In the genomic region with DNA sequence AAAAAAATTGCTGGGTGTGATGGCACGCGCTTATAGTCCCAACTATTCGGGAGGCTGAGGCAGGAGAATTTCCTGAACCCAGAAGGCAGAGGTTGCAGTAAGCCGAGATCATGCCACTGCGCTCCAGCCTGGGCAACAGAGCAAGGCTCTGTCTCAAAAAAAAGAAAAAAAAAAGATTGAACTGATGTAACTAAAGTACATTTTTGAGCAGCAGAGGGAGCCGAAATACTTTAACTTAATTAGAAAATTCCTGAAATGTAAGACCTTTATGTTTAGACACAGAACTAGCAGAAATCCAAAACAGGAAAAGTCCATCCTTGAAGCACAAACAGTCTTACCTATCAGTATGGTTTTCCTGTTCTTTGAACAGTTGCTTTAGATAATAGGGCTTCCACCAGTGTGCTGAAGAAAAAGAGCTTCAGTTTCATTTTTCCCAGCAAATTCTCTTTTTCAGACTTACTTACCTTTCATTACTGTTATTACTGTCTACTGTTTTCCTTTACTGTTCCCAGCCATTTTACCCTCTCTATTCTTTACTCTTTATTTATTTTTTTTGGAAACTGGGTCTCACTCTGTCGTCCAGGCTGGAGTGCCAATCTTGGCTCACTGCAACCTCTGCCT, we compare ENCODE assay signal across 8 cellular contexts. TPM values are rescaled to one million over a fixed set of nuclear protein-coding genes. Genes with fewer than 3 reads are reported as not detected.
DNase-seq lines count a peak whose midpoint lies in the region; TF ChIP-seq lines count a peak whose summit lies in the region.

No MANE protein-coding gene starts in this region.

- H3K4me3 ChIP-seq in cardiac fibroblast (replicated peaks in 1 of 2; ENCODE audit: low read depth in 2 of 2, low read length in 2 of 2) (no peak overlapping the region), osteoblast (ENCODE audit: insufficient read depth, low read length) (no peak overlapping the region)

- no peak overlapping the region for H3K4me2 ChIP-seq in osteoblast (ENCODE audit: insufficient read depth, low read length)

- H3K4me1 ChIP-seq in osteoblast (ENCODE audit: insufficient read depth, low read length), result peaks cover 9% of the 10 kb centered on the region

- H3K79me2 ChIP-seq in osteoblast (ENCODE audit: insufficient read depth, low read length), result no peaks in the 10 kb centered on the region

- H3K27me3 ChIP-seq in osteoblast (ENCODE audit: insufficient read depth, low read length), result no peaks in the 10 kb centered on the region

- TF ChIP-seq CTCF in cardiac fibroblast (IDR thresholded peaks at IDR 0.05; ENCODE audit: low read depth, low read length), result no peak
- TF ChIP-seq CTCF in osteoblast (IDR thresholded peaks at IDR 0.05; ENCODE audit: extremely low read depth, low read depth, low read length), result peak; percentile 31

- H4K20me1 ChIP-seq in osteoblast (ENCODE audit: insufficient read depth, low read length), result peaks cover 2% of the 10 kb centered on the region

- DNase-seq in NCI-H82 (lab: John Stamatoyannopoulos, UW), result peak; percentile 50
- DNase-seq in NCI-H82 treated with DMSO at 0.1 percent for 48 hours (lab: John Stamatoyannopoulos, UW; ENCODE audit: unreplicated experiment), result no peak
- peak; percentile 80 for DNase-seq in NCI-H1105 treated with DMSO at 0.1 percent for 48 hours (lab: John Stamatoyannopoulos, UW)
- DNase-seq in cardiac fibroblast (ENCODE audit: low read depth in 2 of 2), result peak; percentile 53 to 79
- no peak for DNase-seq in osteoblast (ENCODE audit: insufficient read length, low spot score, missing footprints)
- no peak for DNase-seq in NCI-H1436 treated with DMSO at 0.1 percent for 48 hours (lab: John Stamatoyannopoulos, UW)
- no peak for DNase-seq in middle frontal gyrus (ENCODE audit: extremely low spot score, low spot score)
- DNase-seq in DMS153 treated with DMSO at 0.1 percent for 48 hours (lab: John Stamatoyannopoulos, UW; ENCODE audit: unreplicated experiment), result no peak

- H3K9me3 ChIP-seq in osteoblast (ENCODE audit: low read depth, low read length), result no peaks in the 10 kb centered on the region

- no peak overlapping the region for H3K27ac ChIP-seq in osteoblast (ENCODE audit: low read depth, low read length)

- H3K36me3 ChIP-seq in osteoblast (ENCODE audit: insufficient read depth, low read length), result peaks cover 46% of the 10 kb centered on the region

- no peak overlapping the region for H2AFZ ChIP-seq in osteoblast (ENCODE audit: low read length)

RNA-seq across cellular contexts. Expression of gene ZNF609, which starts 33.4 kb away (rescaled TPM):
- 20.6 and 20.9 TPM in 2 replicates for total RNA-seq in osteoblast

RNA-seq across cellular contexts. Expression of gene TRIP4, which starts 39.3 kb away (rescaled TPM):
- total RNA-seq in osteoblast, result 10.9 and 14.1 TPM in 2 replicates

RNA-seq across cellular contexts. Expression of gene PCLAF, which starts 45.7 kb away (rescaled TPM):
- total RNA-seq in osteoblast, result 20.6 and 29.2 TPM in 2 replicates

Comparison
In these comparisons a context has a peak if more than half of its experiments do, and no peak if none do; other contexts are left out.
1. DNase-seq: peak in NCI-H82 (single experiment), NCI-H1105 treated with DMSO at 0.1 percent for 48 hours (single experiment) and cardiac fibroblast (2 of 2); none in NCI-H82 treated with DMSO at 0.1 percent for 48 hours (single experiment), osteoblast (single experiment), NCI-H1436 treated with DMSO at 0.1 percent for 48 hours (single experiment), middle frontal gyrus (single experiment) and DMS153 treated with DMSO at 0.1 percent for 48 hours (single experiment).